ENCODE assay signal across 1 cellular context in the genomic region with DNA sequence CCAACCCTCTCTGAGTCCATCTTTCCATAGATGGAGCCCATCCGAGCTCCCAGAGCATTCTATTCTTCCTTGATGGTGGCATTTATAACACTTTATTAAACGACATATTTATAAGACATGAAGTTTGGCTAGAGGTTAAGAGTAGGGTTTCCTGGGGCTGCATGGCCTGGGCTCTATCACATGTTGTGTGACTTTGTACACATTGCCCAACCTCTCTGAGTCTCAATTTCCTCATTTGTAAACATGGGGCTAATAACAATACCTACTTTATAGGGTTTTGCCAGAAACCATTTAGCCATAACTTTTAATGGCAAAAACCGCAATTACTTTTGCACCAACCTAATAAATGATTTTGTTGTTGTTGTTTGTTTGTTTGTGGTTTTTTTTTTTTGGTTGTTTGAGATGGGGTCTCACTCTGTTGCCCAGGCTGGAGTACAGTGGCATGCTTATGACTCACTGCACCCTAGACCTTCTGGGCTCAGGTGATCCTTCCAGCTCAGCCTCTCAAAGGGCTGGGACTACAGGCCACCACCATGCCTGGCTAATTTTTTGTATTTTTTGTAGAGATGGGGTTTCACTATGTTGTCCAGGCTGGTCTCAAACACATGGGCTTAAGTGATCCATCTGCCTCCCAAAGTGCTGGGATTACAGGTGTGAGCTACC.
TF ChIP-seq lines count a peak whose summit lies in the region.

No MANE protein-coding gene starts in this region.

TF ChIP-seq in endothelial cell of umbilical vein, 7 proteins besides CTCF, POLR2A, EP300 and RAD21:
- TF ChIP-seq EZH2 (IDR thresholded peaks at IDR 0.05; ENCODE audit: borderline replicate concordance, low read depth, low read length, severe bottlenecking) (no peak), JUN (IDR thresholded peaks at IDR 0.05; ENCODE audit: borderline replicate concordance, insufficient read depth, insufficient read length, low read depth) (no peak), POLR2AphosphoS5 (IDR thresholded peaks at IDR 0.05; ENCODE audit: insufficient read depth, low read depth, low read length) (no peak)
- TF ChIP-seq, protein P1, sequence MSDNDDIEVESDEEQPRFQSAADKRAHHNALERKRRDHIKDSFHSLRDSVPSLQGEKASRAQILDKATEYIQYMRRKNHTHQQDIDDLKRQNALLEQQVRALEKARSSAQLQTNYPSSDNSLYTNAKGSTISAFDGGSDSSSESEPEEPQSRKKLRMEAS (IDR thresholded peaks at IDR 0.05; ENCODE audit: insufficient read depth, insufficient read length): no peak
